Comparison of ENCODE assay signal across 8 cellular contexts in the genomic region with DNA sequence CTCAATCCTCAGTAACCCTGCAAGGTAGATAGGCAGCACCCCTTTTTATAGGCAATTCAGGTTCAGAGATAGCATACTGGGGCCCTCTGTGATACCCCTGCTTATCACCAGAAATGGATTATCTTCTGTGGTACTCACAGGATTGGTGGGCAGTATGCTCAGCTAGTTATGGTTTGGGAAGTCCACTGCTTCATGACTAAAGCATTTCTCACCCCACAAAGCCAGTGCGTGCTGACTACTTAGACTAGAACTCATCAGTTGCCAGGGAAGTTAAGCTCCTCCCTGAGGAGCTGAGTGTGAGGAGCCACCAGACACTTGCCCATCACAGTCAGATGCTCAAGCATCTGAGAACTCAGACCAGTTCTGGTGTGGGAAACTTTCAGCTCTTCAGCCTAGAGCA.
DNase-seq lines count a peak whose midpoint lies in the region; ATAC-seq and TF ChIP-seq lines count a peak whose summit lies in the region.

No MANE protein-coding gene starts in this region.

- no peaks in the 10 kb centered on the region for H3K27me3 ChIP-seq in Panc1 (ENCODE audit: control insufficient read depth, insufficient read depth, low read length)
- H3K27me3 ChIP-seq in aorta (ENCODE audit: control insufficient read depth in 1 of 2, insufficient read depth in 2 of 2, low read length in 1 of 2), result no peaks in the 10 kb centered on the region

- no peaks in the 10 kb centered on the region for H3K9me3 ChIP-seq in Panc1 (ENCODE audit: control insufficient read depth, insufficient read depth, low read depth, low read length)
- no peaks in the 10 kb centered on the region for H3K9me3 ChIP-seq in aorta (ENCODE audit: control insufficient read depth, low read length)

- H3K27ac ChIP-seq in Panc1 (ENCODE audit: low read length) (no peak overlapping the region), aorta (ENCODE audit: low read depth in 1 of 2, low read length in 2 of 2) (no peak overlapping the region)

- no peak overlapping the region for H3K4me3 ChIP-seq in Panc1 (ENCODE audit: low read depth in 2 of 2, low read length in 2 of 2)
- no peak overlapping the region for H3K4me3 ChIP-seq in aorta (ENCODE audit: low read length in 2 of 2)

- POLR2A ChIA-PET in Panc1 (lab: Charles Lee), result no interaction called here

- H3K4me1 ChIP-seq in Panc1 (ENCODE audit: control insufficient read depth, insufficient read depth, low read length) (no peaks in the 10 kb centered on the region), aorta (ENCODE audit: control insufficient read depth in 1 of 2, insufficient read depth in 2 of 2, low read length in 2 of 2) (no peaks in the 10 kb centered on the region)

- CTCF ChIA-PET in Panc1 (lab: Charles Lee), result no interaction called here

- ATAC-seq in GM18511 (IDR thresholded peaks at IDR 0.05; ENCODE audit: unreplicated experiment), result peak; percentile 55
- ATAC-seq in Panc1, result peak; percentile 81
- no peak for ATAC-seq in HG02938 (IDR thresholded peaks at IDR 0.05; ENCODE audit: unreplicated experiment)
- no peak for ATAC-seq in HG03196 (IDR thresholded peaks at IDR 0.05; ENCODE audit: unreplicated experiment)
- no peak for ATAC-seq in aorta (ENCODE audit: low FRiP score)

- in situ Hi-C loops in ACHN (cut with HindIII; ENCODE audit: low pct_ligation_motif_present, low pct_unique_long_range_greater_than_20kb, low sequenced_read_pairs) (no loop called here), Panc1 (cut with HindIII; ENCODE audit: low pct_unique_long_range_greater_than_20kb, low sequenced_read_pairs) (no loop called here)

- DNase-seq in ACHN, result peak; percentile 71
- peak; percentile 18 for DNase-seq in Panc1 (ENCODE audit: low read depth, low spot score)
- peak; percentile 24 for DNase-seq in fibroblast of the conjunctiva (ENCODE audit: low read depth)
- no peak for DNase-seq in NCI-H748 treated with DMSO at 0.1 percent for 48 hours (lab: John Stamatoyannopoulos, UW)
- no peak for DNase-seq in aorta

- H3K36me3 ChIP-seq in Panc1 (ENCODE audit: control insufficient read depth, insufficient read depth, low read length) (no peaks in the 10 kb centered on the region), aorta (ENCODE audit: control insufficient read depth in 1 of 2, insufficient read depth in 2 of 2, low read length in 1 of 2) (no peaks in the 10 kb centered on the region)

- no peak for TF ChIP-seq CTCF in Panc1 (IDR thresholded peaks at IDR 0.05)

- BruUV-seq in Panc1 (replicated peaks; lab: Mats Ljungman, UMichigan), result no TSS peak

- intact Hi-C loops in Panc1 (cut with micrococcal nuclease; ENCODE audit: unreplicated experiment) (no loop called here), aorta (cut with DNase I) (no loop called here)

- 20 to 39% methylated on average over 1 of the region's 1 CpG for WGBS in aorta, 2 donors

Comparison
In these comparisons a context has a peak if more than half of its experiments do, and no peak if none do; other contexts are left out.
1. DNase-seq: peak in ACHN (single experiment), Panc1 (single experiment) and fibroblast of the conjunctiva (single experiment); none in NCI-H748 treated with DMSO at 0.1 percent for 48 hours (single experiment) and aorta (0 of 2).
2. ATAC-seq: peak in GM18511 (single experiment) and Panc1 (single experiment); none in HG02938 (single experiment), HG03196 (single experiment) and aorta (single experiment).